23 cellular contexts compared by ENCODE assay signal in the genomic region with DNA sequence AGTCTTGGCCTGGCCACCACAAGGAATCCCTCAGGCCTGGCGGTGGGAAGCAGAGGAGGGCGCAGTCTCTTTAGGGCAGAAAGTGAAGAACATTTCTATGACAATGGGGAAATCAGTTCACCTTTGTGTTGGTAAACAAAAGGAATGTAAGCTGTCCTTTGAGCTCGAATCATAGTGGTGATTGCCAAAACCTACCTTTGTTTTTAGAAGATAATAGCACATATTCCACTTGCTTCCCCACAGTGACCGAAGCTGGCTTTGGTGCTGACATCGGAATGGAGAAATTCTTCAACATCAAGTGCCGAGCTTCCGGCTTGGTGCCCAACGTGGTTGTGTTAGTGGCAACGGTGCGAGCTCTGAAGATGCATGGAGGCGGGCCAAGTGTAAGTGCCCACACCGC.
"Had no signal": no experiment of that assay in that cellular context is flagged by ENCODE, and none has a peak within 500 bp of the region (broad histone marks: within the 10 kb centered on the region; RNA-seq: fewer than 3 reads in every experiment).

No MANE protein-coding gene starts in this region.

- H3K4me3 Mint-ChIP-seq: activated naive CD8-positive, alpha-beta T cell treated with anti-CD3 and anti-CD28 coated beads for 36 hours; activated T-helper 17 cell treated with anti-CD3 and anti-CD28 coated beads, Interleukin-2, amount 50 U/mL, for 72 hours; immature natural killer cell; neural crest cell; stimulated activated naive CD8-positive, alpha-beta T cell treated with anti-CD3 and anti-CD28 coated beads, Interleukin-15, Interleukin-2, amounts not matched to agents 100 ng/mL and 50 ng/mL, for 24 hours had no signal

- H3K4me1 ChIP-seq: prostate gland, uterus had no signal

- H3K36me3 ChIP-seq: esophagus squamous epithelium, left ventricle myocardium inferior, prostate gland, transverse colon, uterus had no signal

- ATAC-seq: activated T-helper 17 cell treated with anti-CD3 and anti-CD28 coated beads, Interleukin-2, amount 50 U/mL, for 72 hours had no signal

- H3K9me3 ChIP-seq: esophagus squamous epithelium, left ventricle myocardium inferior, prostate gland, right atrium auricular region, transverse colon, uterus had no signal

- H3K27ac ChIP-seq: cardiac muscle cell, esophagus squamous epithelium, left ventricle myocardium inferior, prostate gland, right atrium auricular region, skin epidermis, transverse colon, uterus, VCaP had no signal

- H3K27me3 ChIP-seq: cardiac muscle cell, right atrium auricular region, transverse colon, uterus had no signal

- H3K27ac Mint-ChIP-seq: activated naive CD8-positive, alpha-beta T cell treated with anti-CD3 and anti-CD28 coated beads for 36 hours; activated T-helper 17 cell treated with anti-CD3 and anti-CD28 coated beads, Interleukin-2, amount 50 U/mL, for 72 hours; immature natural killer cell; stimulated activated naive CD8-positive, alpha-beta T cell treated with anti-CD3 and anti-CD28 coated beads, Interleukin-15, Interleukin-2, amounts not matched to agents 100 ng/mL and 50 ng/mL, for 24 hours had no signal

- H3K4me1 Mint-ChIP-seq: activated naive CD8-positive, alpha-beta T cell treated with anti-CD3 and anti-CD28 coated beads for 36 hours; immature natural killer cell had no signal

- H3K4me3 ChIP-seq: cardiac muscle cell, esophagus squamous epithelium, left ventricle myocardium inferior, prostate gland, right atrium auricular region, skin epidermis, transverse colon, uterus had no signal

- H3K27me3 Mint-ChIP-seq: activated naive CD8-positive, alpha-beta T cell treated with anti-CD3 and anti-CD28 coated beads for 36 hours; activated T-helper 17 cell treated with anti-CD3 and anti-CD28 coated beads, Interleukin-2, amount 50 U/mL, for 72 hours; stimulated activated naive CD8-positive, alpha-beta T cell treated with anti-CD3 and anti-CD28 coated beads, Interleukin-15, Interleukin-2, amounts not matched to agents 100 ng/mL and 50 ng/mL, for 24 hours had no signal

- H3K36me3 Mint-ChIP-seq: immature natural killer cell had no signal

- H3K9me3 Mint-ChIP-seq: activated naive CD8-positive, alpha-beta T cell treated with anti-CD3 and anti-CD28 coated beads for 36 hours; activated T-helper 17 cell treated with anti-CD3 and anti-CD28 coated beads, Interleukin-2, amount 50 U/mL, for 72 hours; immature natural killer cell; neural crest cell; stimulated activated naive CD8-positive, alpha-beta T cell treated with anti-CD3 and anti-CD28 coated beads, Interleukin-15, Interleukin-2, amounts not matched to agents 100 ng/mL and 50 ng/mL, for 24 hours had no signal

- DNase-seq: activated CD4-positive, alpha-beta T cell treated with anti-CD3 and anti-CD28 coated beads for 1 hour; activated CD4-positive, alpha-beta T cell treated with anti-CD3 and anti-CD28 coated beads, Interleukin-2, amount 50 U/mL, for 48 hours; activated naive CD4-positive, alpha-beta T cell; activated naive CD8-positive, alpha-beta T cell treated with anti-CD3 and anti-CD28 coated beads for 36 hours; activated T-cell treated with anti-CD3 and anti-CD28 coated beads, Interleukin-2, amount 50 U/mL, for 1 hour; dermis blood vessel endothelial cell; effector memory CD4-positive, alpha-beta T cell; esophagus squamous epithelium; immature natural killer cell; kidney glomerular epithelial cell; left ventricle myocardium inferior; mammary epithelial cell; T1000; transverse colon; uterus had no signal
